ENCODE assay signal across 16 cellular contexts in the genomic region with DNA sequence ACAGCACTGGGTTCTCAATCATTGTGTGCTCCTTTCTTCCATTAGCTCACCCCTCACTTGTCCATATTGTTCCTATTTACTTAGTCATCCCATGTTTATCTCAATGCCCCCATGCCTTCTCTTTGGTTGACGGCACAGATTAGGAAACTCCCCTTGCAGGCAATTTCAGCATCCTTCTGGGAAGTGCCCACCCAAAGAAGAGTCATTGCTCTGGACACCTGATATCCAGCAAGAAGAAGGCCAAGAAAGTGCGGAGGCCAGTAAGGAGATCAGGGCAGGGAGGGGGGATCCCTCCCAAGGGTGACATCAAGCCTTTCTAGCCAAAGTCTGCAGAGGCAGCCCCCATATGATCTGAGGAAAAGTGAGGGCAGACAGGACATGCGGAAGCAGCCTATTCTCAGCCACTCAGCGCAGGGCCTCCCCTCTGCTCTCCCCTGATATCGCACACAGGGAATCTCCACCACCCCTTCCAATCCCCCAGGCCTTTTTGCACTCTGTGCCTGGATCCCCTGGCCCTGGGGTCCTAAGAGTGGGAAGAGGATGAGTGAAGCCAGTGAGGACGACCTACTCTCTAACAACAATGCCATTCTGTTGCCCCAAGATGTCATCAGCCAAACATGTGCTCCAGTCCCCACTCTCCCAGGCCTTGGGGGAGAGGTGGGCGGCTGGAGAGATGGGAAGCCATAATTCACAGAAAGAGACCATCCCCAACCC. TPM values are rescaled to one million over a fixed set of nuclear protein-coding genes. Genes with fewer than 3 reads are reported as not detected.
DNase-seq lines count a peak whose midpoint lies in the region; ATAC-seq and TF ChIP-seq lines count a peak whose summit lies in the region.
"Had no signal": no experiment of that assay in that cellular context is flagged by ENCODE, and none has a peak within 500 bp of the region (broad histone marks: within the 10 kb centered on the region; RNA-seq: fewer than 3 reads in every experiment).

No MANE protein-coding gene starts in this region.

- TF ChIP-seq POLR2A in thyroid gland (IDR thresholded peaks at IDR 0.05), result no peak

- H3K36me3 ChIP-seq in right atrium auricular region (no peaks in the 10 kb centered on the region), thyroid gland (no peaks in the 10 kb centered on the region)

- H3K27me3 Mint-ChIP-seq in neural crest cell (ENCODE audit: low read depth), result peaks cover 32% of the 10 kb centered on the region

- H3K9me3 ChIP-seq in right atrium auricular region, result no peaks in the 10 kb centered on the region
- H3K9me3 ChIP-seq in thyroid gland, result no peaks in the 10 kb centered on the region
- H3K9me3 ChIP-seq: A549, Caco-2 had no signal

- TF ChIP-seq CTCF in right atrium auricular region (IDR thresholded peaks at IDR 0.05) (no peak), neural crest cell (conservative IDR thresholded peaks at IDR 0.05) (no peak), thyroid gland (IDR thresholded peaks at IDR 0.05) (no peak)

- DNase-seq in cardiac septum (ENCODE audit: low spot score) (peak; percentile 29), right atrium auricular region (ENCODE audit: low spot score) (no peak), ecto neural progenitor cell (ENCODE audit: low spot score) (peak; percentile 29), neural crest cell (ENCODE audit: low read depth, low spot score) (no peak), dermis blood vessel endothelial cell (no peak), NCI-H1092 (lab: John Stamatoyannopoulos, UW) (no peak), thyroid gland (no peak)
- DNase-seq: Caco-2, H7, NCI-H1417, NCI-H2029, NCI-H524 had no signal

- H3K36me3 Mint-ChIP-seq in neural crest cell (ENCODE audit: low read depth), result no peaks in the 10 kb centered on the region
- H3K36me3 Mint-ChIP-seq: CD14-positive monocyte had no signal

- intact Hi-C loops in cardiac septum (cut with DNase I) (no loop called here), thyroid gland (cut with DNase I) (loop anchor here (10.0 kb wide), 1 partner anchor 121 kb away; no protein-coding TSS in a partner anchor)

- H3K4me1 ChIP-seq in right atrium auricular region, result no peaks in the 10 kb centered on the region
- peaks cover 5 to 6% of the 10 kb centered on the region in 2 donors for H3K4me1 ChIP-seq in thyroid gland
- H3K4me1 ChIP-seq: A549 had no signal

- H3K4me3 ChIP-seq in right atrium auricular region (no peak overlapping the region), thyroid gland (replicated peaks in 1 of 3) (no peak overlapping the region)
- H3K4me3 ChIP-seq: A549 had no signal

- H3K27me3 ChIP-seq in right atrium auricular region (no peaks in the 10 kb centered on the region), thyroid gland (no peaks in the 10 kb centered on the region)

- peak overlapping the region; percentile 72 for H3K27ac Mint-ChIP-seq in neural crest cell (ENCODE audit: unreplicated experiment)

- H3K4me3 Mint-ChIP-seq in neural crest cell, result no peak overlapping the region
- H3K4me3 Mint-ChIP-seq: CD14-positive monocyte had no signal

- no peak for ATAC-seq in GM18511 (IDR thresholded peaks at IDR 0.05; ENCODE audit: unreplicated experiment)
- ATAC-seq: A549 had no signal

- WGBS in thyroid gland, 2 donors, result 86 to 87% methylated on average over 7 of the region's 7 CpGs

- peaks cover 4% of the 10 kb centered on the region for H3K4me1 Mint-ChIP-seq in neural crest cell
- H3K4me1 Mint-ChIP-seq: CD14-positive monocyte had no signal

- H3K9me3 Mint-ChIP-seq in neural crest cell, result peaks cover 4% of the 10 kb centered on the region
- H3K9me3 Mint-ChIP-seq: CD14-positive monocyte had no signal

- H3K27ac ChIP-seq in right atrium auricular region (no peak overlapping the region), thyroid gland (no peak overlapping the region)
- H3K27ac ChIP-seq: A549 had no signal

RNA-seq across cellular contexts. Expression of gene TRPV6, which starts 1.8 kb away (rescaled TPM):
- total RNA-seq in cardiac septum (not detected), right atrium auricular region (under 1 TPM; 0.19 to 0.71 TPM), neural crest cell (0.07 and 0.16 TPM in 2 replicates), dermis blood vessel endothelial cell (not detected in 2 replicates), thyroid gland (1 to 10 TPM in 2 of 4 donors, under 1 TPM in 2; 0.25 to 2.9 (median 1.2) TPM)
- total RNA-seq: RPMI7951 had no signal

RNA-seq across cellular contexts. Expression of gene EPHB6, which starts 28.9 kb away (rescaled TPM):
- total RNA-seq in cardiac septum, result 2.0 TPM
- 10 to 100 TPM in 1 of 2 donors, 1 to 10 TPM in 1; 8.2 to 19.4 TPM for total RNA-seq in right atrium auricular region
- total RNA-seq in neural crest cell, result 12.3 and 12.5 TPM in 2 replicates
- total RNA-seq in dermis blood vessel endothelial cell, result under 0.01 and 0.09 TPM in 2 replicates
- 10 to 100 TPM; 20.0 to 46.2 (median 27.4) TPM for total RNA-seq in thyroid gland
- total RNA-seq: RPMI7951 had no signal

RNA-seq across cellular contexts. Expression of gene TRPV5, which starts 49.8 kb away (rescaled TPM):
- total RNA-seq in cardiac septum, result not detected
- not detected for total RNA-seq in right atrium auricular region
- 0.07 TPM in 1 of 2 replicates, not detected in the other for total RNA-seq in neural crest cell
- not detected in 2 replicates for total RNA-seq in dermis blood vessel endothelial cell
- not detected for total RNA-seq in thyroid gland
- total RNA-seq: Caco-2, H7, RPMI7951 had no signal

RNA-seq across cellular contexts. Expression of gene LLCFC1, which starts 55.6 kb away (rescaled TPM):
- total RNA-seq in cardiac septum, result not detected
- total RNA-seq in right atrium auricular region, result not detected
- not detected in 2 replicates for total RNA-seq in neural crest cell
- not detected in 2 replicates for total RNA-seq in dermis blood vessel endothelial cell
- under 1 TPM in 1 of 4 donors, not detected in 3; 0.67 TPM for total RNA-seq in thyroid gland
- total RNA-seq: Caco-2, H7, RPMI7951 had no signal

Comparison
In these comparisons a context has a peak if more than half of its experiments do, and no peak if none do; other contexts are left out.
1. DNase-seq: peak in cardiac septum (single experiment) and ecto neural progenitor cell (single experiment); none in right atrium auricular region (single experiment), neural crest cell (single experiment), dermis blood vessel endothelial cell (single experiment), NCI-H1092 (single experiment) and thyroid gland (0 of 2).